Comparison of ENCODE assay signal across 1 cellular context in the genomic region with DNA sequence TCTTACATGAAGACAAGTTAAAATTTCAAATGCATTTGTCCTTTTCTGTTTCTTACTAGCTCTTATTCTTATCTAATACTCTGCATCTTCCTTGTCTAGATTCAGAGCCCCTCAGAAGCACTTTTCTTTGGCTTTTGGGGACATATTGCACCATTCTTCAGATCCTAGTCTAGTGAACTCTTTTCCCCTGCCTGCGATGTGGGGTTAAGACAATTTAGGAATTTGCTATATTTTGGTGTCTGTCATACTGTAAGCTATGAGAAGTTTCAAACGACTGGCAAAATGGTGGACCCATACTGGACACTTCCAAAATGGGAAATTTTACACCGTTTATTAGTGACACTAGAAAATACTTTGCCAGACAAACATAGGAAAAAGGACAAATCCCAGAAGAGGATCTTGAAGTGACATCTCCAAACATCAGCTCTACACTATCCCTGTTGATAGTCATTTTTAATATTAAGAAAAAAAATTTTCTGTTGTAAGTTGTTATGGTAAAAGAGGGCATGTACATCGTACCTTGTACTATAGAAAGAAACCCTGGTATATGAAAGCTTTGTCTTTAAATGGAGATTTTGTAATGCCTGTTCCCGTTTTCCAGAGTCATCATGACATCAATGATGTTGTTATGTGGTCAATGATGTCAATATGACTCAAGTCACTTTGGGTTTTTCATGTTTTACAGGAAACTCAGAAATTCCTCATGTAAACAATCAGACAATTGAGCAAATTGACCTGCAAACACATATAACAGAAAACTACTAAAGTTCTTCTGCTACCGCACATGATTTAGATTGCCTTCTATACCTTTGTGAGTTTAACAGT.
TF ChIP-seq lines count a peak whose summit lies in the region.

No MANE protein-coding gene starts in this region.

TF ChIP-seq in GM12878, 131 proteins besides CTCF, POLR2A, EP300 and RAD21 (continued from another document):
- TF ChIP-seq STAT3 (IDR thresholded peaks at IDR 0.05; ENCODE audit: low read depth, low read length) (0 out of 2 replicates have a peak, but pooled peaks have one; percentile 24), CREB1 (IDR thresholded peaks at IDR 0.05; ENCODE audit: low read depth) (peak; percentile 89), RUNX3 (IDR thresholded peaks at IDR 0.05; ENCODE audit: low read length) (peak; percentile 74; the same call in 1 of the 2 replicates), PML (IDR thresholded peaks at IDR 0.05; ENCODE audit: low read length) (peak; percentile 8; the same call in 1 of the 2 replicates), TCF3 (IDR thresholded peaks at IDR 0.05; ENCODE audit: borderline replicate concordance, insufficient read depth, low read depth, low read length) (no peak), E4F1 (IDR thresholded peaks at IDR 0.05; ENCODE audit: borderline replicate concordance, partially characterized antibody) (no peak), ATF7 (IDR thresholded peaks at IDR 0.05; ENCODE audit: low read depth) (0 out of 2 replicates have a peak, but pooled peaks have one; percentile 34), ETV6 (conservative IDR thresholded peaks at IDR 0.05 in 1 of 2, IDR thresholded peaks at IDR 0.05 in 1 of 2; ENCODE audit: borderline replicate concordance in 1 of 2, low read depth in 1 of 2) (0 out of 4 replicates have a peak, but pooled peaks of 1 of the 2 experiments have one; percentile 10), CREM (IDR thresholded peaks at IDR 0.05; ENCODE audit: low read depth) (peak; percentile 67)
- TF ChIP-seq, protein P1, sequence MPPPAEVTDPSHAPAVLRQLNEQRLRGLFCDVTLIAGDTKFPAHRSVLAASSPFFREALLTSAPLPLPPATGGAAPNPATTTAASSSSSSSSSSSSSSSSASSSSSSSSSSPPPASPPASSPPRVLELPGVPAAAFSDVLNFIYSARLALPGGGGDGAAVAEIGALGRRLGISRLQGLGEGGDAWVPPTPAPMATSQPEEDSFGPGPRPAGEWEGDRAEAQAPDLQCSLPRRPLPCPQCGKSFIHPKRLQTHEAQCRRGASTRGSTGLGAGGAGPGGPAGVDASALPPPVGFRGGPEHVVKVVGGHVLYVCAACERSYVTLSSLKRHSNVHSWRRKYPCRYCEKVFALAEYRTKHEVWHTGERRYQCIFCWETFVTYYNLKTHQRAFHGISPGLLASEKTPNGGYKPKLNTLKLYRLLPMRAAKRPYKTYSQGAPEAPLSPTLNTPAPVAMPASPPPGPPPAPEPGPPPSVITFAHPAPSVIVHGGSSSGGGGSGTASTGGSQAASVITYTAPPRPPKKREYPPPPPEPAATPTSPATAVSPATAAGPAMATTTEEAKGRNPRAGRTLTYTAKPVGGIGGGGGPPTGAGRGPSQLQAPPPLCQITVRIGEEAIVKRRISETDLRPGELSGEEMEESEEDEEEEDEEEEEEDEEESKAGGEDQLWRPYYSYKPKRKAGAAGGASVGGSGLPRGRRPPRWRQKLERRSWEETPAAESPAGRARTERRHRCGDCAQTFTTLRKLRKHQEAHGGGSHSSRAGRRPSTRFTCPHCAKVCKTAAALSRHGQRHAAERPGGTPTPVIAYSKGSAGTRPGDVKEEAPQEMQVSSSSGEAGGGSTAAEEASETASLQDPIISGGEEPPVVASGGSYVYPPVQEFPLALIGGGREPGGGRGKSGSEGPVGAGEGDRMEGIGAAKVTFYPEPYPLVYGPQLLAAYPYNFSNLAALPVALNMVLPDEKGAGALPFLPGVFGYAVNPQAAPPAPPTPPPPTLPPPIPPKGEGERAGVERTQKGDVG (CRISPR knock-in tag; IDR thresholded peaks at IDR 0.05): no peak
